8 cellular contexts compared by ENCODE assay signal in genomic region chr11:10900686-10901415, GRCh38. TPM values are rescaled to one million over a fixed set of nuclear protein-coding genes. Genes with fewer than 3 reads are reported as not detected.
A peak's percentile ranks its signal among the peaks of the same experiment; 100 is the strongest.
DNase-seq lines count a peak whose midpoint lies in the region; ATAC-seq and TF ChIP-seq lines count a peak whose summit lies in the region.

No MANE protein-coding gene starts in this region.

- DNase-seq in A172 (ENCODE audit: low spot score) = peak; percentile 41
- peak; percentile 21 for DNase-seq in KBM-7
- peak; percentile 70 for DNase-seq in MCF 10A (ENCODE audit: unreplicated experiment)
- no peak for DNase-seq in stimulated activated CD4-positive, alpha-beta T cell treated with anti-CD3 and anti-CD28 coated beads, Interleukin-1b, Interleukin-23, amount 100 ng/mL, for 48 hours
- no peak for DNase-seq in glomerular visceral epithelial cell (ENCODE audit: extremely low spot score)
- DNase-seq in kidney glomerular epithelial cell (lab: John Stamatoyannopoulos, UW) = no peak

- no peaks in the 10 kb centered on the region for H3K36me3 ChIP-seq in mesodermal cell (ENCODE audit: control insufficient read depth, insufficient read depth, low read length)

- no peak overlapping the region for H3K4me3 ChIP-seq in mesodermal cell (ENCODE audit: extremely low read depth, insufficient read depth, low read length, poor library complexity, severe bottlenecking)

- CTCF ChIA-PET in MCF 10A (lab: Yijun Ruan, JAX) = interaction anchor here (0.6 to 3.1 kb wide), 10 partner anchors 10 to 949 kb away, joined by 3 to 15 read pairs (median 4); partner anchors contain the start of gene EIF4G2

- H3K4me1 ChIP-seq in mesodermal cell (ENCODE audit: control insufficient read depth, insufficient read depth, low read length, poor library complexity, severe bottlenecking) = peaks cover 30% of the 10 kb centered on the region

- H3K9me3 Mint-ChIP-seq in MCF 10A (ENCODE audit: unreplicated experiment) = no peaks in the 10 kb centered on the region

- peak overlapping the region; percentile 98 for H3K27ac Mint-ChIP-seq in MCF 10A (ENCODE audit: low read depth, unreplicated experiment)

- TF ChIP-seq CTCF in MCF 10A (IDR thresholded peaks at IDR 0.05; ENCODE audit: unreplicated experiment) = no peak

- no peaks in the 10 kb centered on the region for H3K9me3 ChIP-seq in mesodermal cell (ENCODE audit: control insufficient read depth, low read length)

- H3K4me3 Mint-ChIP-seq in MCF 10A (ENCODE audit: unreplicated experiment) = peak overlapping the region; percentile 58

- H3K27me3 Mint-ChIP-seq in MCF 10A (ENCODE audit: insufficient read depth, unreplicated experiment) = no peaks in the 10 kb centered on the region

- peak overlapping the region; percentile 93 for H3K27ac ChIP-seq in mesodermal cell (ENCODE audit: low read depth, low read length, severe bottlenecking)

- ATAC-seq in HG02763 (IDR thresholded peaks at IDR 0.05; ENCODE audit: unreplicated experiment) = no peak

- WGBS in mesodermal cell (ENCODE audit: insufficient coverage in 2 of 2), 2 experiments = 40 to 58% methylated on average over 2 of the region's 7 CpGs

- POLR2A ChIA-PET in MCF 10A (lab: Yijun Ruan, JAX) = interaction anchor here (0.6 to 12.8 kb wide), 30 partner anchors 9 to 1900 kb away, joined by 3 to 326 read pairs (median 10); partner anchors contain the start of genes CTR9, EIF4G2 and ZBED5

- peaks cover 51% of the 10 kb centered on the region for H3K4me1 Mint-ChIP-seq in MCF 10A (ENCODE audit: insufficient read depth, unreplicated experiment)

- no TSS peak for BruUV-seq in MCF 10A (replicated peaks; lab: Mats Ljungman, UMichigan)

- in situ Hi-C loops in KBM-7 (cut with MboI; ENCODE audit: low pct_unique_long_range_greater_than_20kb, low sequenced_read_pairs) = no loop called here

- intact Hi-C loops in MCF 10A (cut with micrococcal nuclease) = loop anchor here (1.0 kb wide), 1 partner anchor 93 kb away; the partner anchor contains the start of gene EIF4G2

- H3K36me3 Mint-ChIP-seq in MCF 10A (ENCODE audit: insufficient read depth, unreplicated experiment) = peaks cover 7% of the 10 kb centered on the region

RNA-seq across cellular contexts. Expression of gene ZBED5, which starts 43.0 kb away (rescaled TPM):
- total RNA-seq in A172 (2014; rRNA removed; shearing (Covaris generic)) = 43.0 and 46.8 TPM in 2 replicates
- total RNA-seq in MCF 10A (2022) = 38.9 and 53.3 TPM in 2 replicates
- polyA plus RNA-seq in mesodermal cell (2013, experiment 1 of 2) = 50.3 TPM
- 47.3 TPM for polyA plus RNA-seq in mesodermal cell (2013, experiment 2 of 2)

Comparison
In these comparisons a context has a peak if more than half of its experiments do, and no peak if none do; other contexts are left out.
1. DNase-seq: peak in A172 (single experiment), KBM-7 (single experiment) and MCF 10A (single experiment); none in stimulated activated CD4-positive, alpha-beta T cell treated with anti-CD3 and anti-CD28 coated beads, Interleukin-1b, Interleukin-23, amount 100 ng/mL, for 48 hours (single experiment), glomerular visceral epithelial cell (single experiment) and kidney glomerular epithelial cell (single experiment).